In the genomic region with DNA sequence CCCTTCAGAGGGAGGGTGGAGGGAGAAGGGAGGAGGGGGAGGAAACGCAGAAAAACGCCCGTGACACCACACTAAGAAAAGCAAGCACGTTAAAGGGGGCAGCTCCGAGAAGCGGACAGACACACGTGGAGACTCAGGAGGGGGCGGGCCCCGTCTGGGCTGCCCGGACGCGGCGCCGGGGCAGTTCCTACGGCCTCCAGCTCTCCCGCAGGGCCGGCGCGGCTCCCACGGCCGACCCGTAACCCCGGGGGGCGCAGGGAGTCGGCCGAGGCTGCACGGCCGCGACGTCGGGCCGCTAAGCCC, we compare ENCODE assay signal across 8 cellular contexts. TPM values are rescaled to one million over a fixed set of nuclear protein-coding genes. Genes with fewer than 3 reads are reported as not detected.
DNase-seq lines count a peak whose midpoint lies in the region; ATAC-seq lines count a peak whose summit lies in the region.

No MANE protein-coding gene starts in this region.

- POLR2A ChIA-PET in naive thymus-derived CD8-positive, alpha-beta T cell (lab: Charles Lee): interaction anchor here (0.7 to 3.1 kb wide), 21 partner anchors 8 to 805 kb away, joined by 3 to 24 read pairs (median 6); a partner anchor contains a TSS

- peak overlapping the region; percentile 96 to 99 (median 99) for H3K27ac Mint-ChIP-seq in naive thymus-derived CD8-positive, alpha-beta T cell

- DNase-seq in activated CD8-positive, alpha-beta memory T cell treated with anti-CD3 and anti-CD28 coated beads for 4 hours (ENCODE audit: low read depth in 2 of 2): peak; percentile 52 to 54
- no peak for DNase-seq in activated CD8-positive, alpha-beta memory T cell treated with anti-CD3 and anti-CD28 coated beads for 24 hours
- peak; percentile 51 for DNase-seq in activated CD4-positive, alpha-beta T cell treated with anti-CD3 and anti-CD28 coated beads for 48 hours
- DNase-seq in effector memory CD4-positive, alpha-beta T cell: peak; percentile 44 to 53 (median 44)
- peak in 7 of 10 donors; percentile 40 to 90 (median 71) for DNase-seq in naive thymus-derived CD8-positive, alpha-beta T cell

- ATAC-seq in HG03439 (IDR thresholded peaks at IDR 0.05; ENCODE audit: unreplicated experiment) (peak; percentile 30), HG03457 (IDR thresholded peaks at IDR 0.05; ENCODE audit: unreplicated experiment) (no peak)
- ATAC-seq in naive thymus-derived CD8-positive, alpha-beta T cell: peak; percentile 73 to 75

- peaks cover 0 to 36% (median 8%) of the 10 kb centered on the region in 3 donors for H3K36me3 Mint-ChIP-seq in naive thymus-derived CD8-positive, alpha-beta T cell

- no peaks in the 10 kb centered on the region for H3K27me3 ChIP-seq in effector memory CD4-positive, alpha-beta T cell (replicated peaks; ENCODE audit: control insufficient read depth, insufficient read depth, low read length, poor library complexity, severe bottlenecking)

- H3K4me1 ChIP-seq in effector memory CD4-positive, alpha-beta T cell (ENCODE audit: control insufficient read depth, insufficient read depth, low read length, poor library complexity, severe bottlenecking): peaks cover 15% of the 10 kb centered on the region
- H3K4me1 ChIP-seq in urinary bladder (ENCODE audit: insufficient read depth): no peaks in the 10 kb centered on the region

- peak overlapping the region; percentile 82 for H3K4me3 ChIP-seq in effector memory CD4-positive, alpha-beta T cell (ENCODE audit: insufficient read depth, low read depth, low read length, poor library complexity, severe bottlenecking)
- peak overlapping the region; percentile 93 for H3K4me3 ChIP-seq in urinary bladder (ENCODE audit: low read depth, low read length)

- H3K9me3 Mint-ChIP-seq in naive thymus-derived CD8-positive, alpha-beta T cell: no peaks in the 10 kb centered on the region

- peaks cover 18 to 58% (median 55%) of the 10 kb centered on the region in 4 donors for H3K4me1 Mint-ChIP-seq in naive thymus-derived CD8-positive, alpha-beta T cell

- under 1% methylated on average over 32 of the region's 32 CpGs for WGBS in urinary bladder

- no peaks in the 10 kb centered on the region for H3K9me3 ChIP-seq in effector memory CD4-positive, alpha-beta T cell (ENCODE audit: control insufficient read depth, low read length)

- H3K4me3 Mint-ChIP-seq in naive thymus-derived CD8-positive, alpha-beta T cell: peak overlapping the region; percentile 97 to 100 (median 99)

- no peaks in the 10 kb centered on the region for H3K27me3 Mint-ChIP-seq in naive thymus-derived CD8-positive, alpha-beta T cell

- peaks cover 28% of the 10 kb centered on the region for H3K36me3 ChIP-seq in effector memory CD4-positive, alpha-beta T cell (ENCODE audit: control insufficient read depth, insufficient read depth, low read length)
- no peaks in the 10 kb centered on the region for H3K36me3 ChIP-seq in urinary bladder (ENCODE audit: insufficient read depth)

- peak overlapping the region; percentile 92 for H3K27ac ChIP-seq in effector memory CD4-positive, alpha-beta T cell (ENCODE audit: insufficient read depth, low read length, poor library complexity, severe bottlenecking)
- no peak overlapping the region for H3K27ac ChIP-seq in urinary bladder (ENCODE audit: low read depth)

RNA-seq across cellular contexts. Expression of a gene that starts 0.4 kb away (rescaled TPM):
- total RNA-seq in naive thymus-derived CD8-positive, alpha-beta T cell: 100 to 1,000 TPM; 117 to 121 TPM
- 10 to 100 TPM; 28.7 to 33.3 (median 32.1) TPM for polyA plus RNA-seq in naive thymus-derived CD8-positive, alpha-beta T cell
- 21.5 TPM for total RNA-seq in urinary bladder
- 23.1 TPM for polyA plus RNA-seq in urinary bladder
